In the genomic region with DNA sequence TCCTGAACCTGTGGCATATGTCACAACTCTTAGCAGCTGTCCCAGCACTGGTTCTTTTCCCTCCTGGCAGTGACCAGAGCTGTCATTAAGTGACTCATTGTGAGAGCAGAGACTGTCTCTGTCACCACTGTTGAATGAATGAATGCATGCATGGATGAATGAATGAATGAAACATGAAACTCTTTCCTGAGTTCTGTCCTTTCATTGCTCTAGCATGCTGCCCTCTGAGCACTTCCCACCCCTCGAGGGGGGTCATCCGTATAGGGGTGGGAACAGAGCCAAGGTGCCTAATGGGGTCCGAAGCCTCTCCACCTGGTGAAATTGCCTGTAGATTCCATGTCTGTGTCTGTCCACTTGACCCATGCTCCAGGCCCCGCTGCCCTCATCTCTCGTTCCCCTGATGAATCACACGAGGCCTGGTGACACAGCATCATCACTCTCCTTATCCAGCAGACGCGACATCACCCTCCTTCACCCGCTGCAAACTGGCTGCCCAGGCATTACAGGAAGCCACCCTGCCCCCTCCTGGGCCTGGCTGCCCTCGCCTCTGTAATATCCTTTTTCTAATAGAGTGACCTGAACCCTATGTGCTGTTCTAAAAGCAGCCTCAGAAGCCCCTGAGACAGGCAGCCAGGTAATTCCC, we compare ENCODE assay signal across 17 cellular contexts.
DNase-seq lines count a peak whose midpoint lies in the region; ATAC-seq and TF ChIP-seq lines count a peak whose summit lies in the region.
"Had no signal": no experiment of that assay in that cellular context is flagged by ENCODE, and none has a peak within 500 bp of the region (broad histone marks: within the 10 kb centered on the region; RNA-seq: fewer than 3 reads in every experiment).

No MANE protein-coding gene starts in this region.

- H3K27ac ChIP-seq in neural progenitor cell: no peak overlapping the region
- H3K27ac ChIP-seq: BLaER1 had no signal

- no peak overlapping the region for H3K9ac ChIP-seq in neural progenitor cell
- H3K9ac ChIP-seq: BLaER1 had no signal

- no peak overlapping the region for H2AFZ ChIP-seq in neural progenitor cell (replicated peaks)

- H3K36me3 Mint-ChIP-seq in neural progenitor cell: no peaks in the 10 kb centered on the region
- H3K36me3 Mint-ChIP-seq: activated naive CD8-positive, alpha-beta T cell had no signal

- H3K4me1 ChIP-seq in neural progenitor cell: peaks cover 12% of the 10 kb centered on the region
- H3K4me1 ChIP-seq: HAP-1 had no signal

- TF ChIP-seq CTCF in AG10803 (conservative IDR thresholded peaks at IDR 0.05; ENCODE audit: low read length) (no peak), neural progenitor cell (IDR thresholded peaks at IDR 0.05) (no peak)

- no peaks in the 10 kb centered on the region for H3K27me3 ChIP-seq in neural progenitor cell
- H3K27me3 ChIP-seq: BLaER1 had no signal

- no peaks in the 10 kb centered on the region for H3K9me3 Mint-ChIP-seq in neural progenitor cell

- H3F3A ChIP-seq in neural progenitor cell (ENCODE audit: low read depth): peaks cover under 1% of the 10 kb centered on the region

- no peak for ATAC-seq in GM18907 (IDR thresholded peaks at IDR 0.05; ENCODE audit: unreplicated experiment)

- no peak overlapping the region for H3K4me3 Mint-ChIP-seq in neural progenitor cell
- H3K4me3 Mint-ChIP-seq: activated naive CD8-positive, alpha-beta T cell had no signal

- H3K27me3 Mint-ChIP-seq in neural progenitor cell (ENCODE audit: insufficient read depth, low read depth): peaks cover 7% of the 10 kb centered on the region

- no peak overlapping the region for H3K4me2 ChIP-seq in neural progenitor cell

- H3K79me2 ChIP-seq in neural progenitor cell (ENCODE audit: low read depth): no peaks in the 10 kb centered on the region

- H3K27ac Mint-ChIP-seq in neural progenitor cell: no peak overlapping the region
- H3K27ac Mint-ChIP-seq: activated naive CD8-positive, alpha-beta T cell had no signal

- H3K4me1 Mint-ChIP-seq in neural progenitor cell: peaks cover 13% of the 10 kb centered on the region

- no peaks in the 10 kb centered on the region for H4K20me1 ChIP-seq in neural progenitor cell (ENCODE audit: low read depth)
- H4K20me1 ChIP-seq: BLaER1 had no signal

- no peaks in the 10 kb centered on the region for H3K9me3 ChIP-seq in neural progenitor cell (ENCODE audit: low read depth)
- H3K9me3 ChIP-seq: BLaER1, HAP-1 had no signal

- H3K36me3 ChIP-seq in neural progenitor cell: no peaks in the 10 kb centered on the region
- H3K36me3 ChIP-seq: BLaER1, HAP-1 had no signal

- peak; percentile 5 for DNase-seq in AG10803 (ENCODE audit: low read depth)
- peak; percentile 13 for DNase-seq in ELF-1 (ENCODE audit: low read depth, low spot score)
- DNase-seq in RKO (ENCODE audit: low spot score): peak; percentile 24
- peak; percentile 40 for DNase-seq in iPS-NIHi7 (ENCODE audit: extremely low spot score)
- no peak for DNase-seq in activated naive CD4-positive, alpha-beta T cell treated with anti-CD3 and anti-CD28 coated beads, Interleukin-2, amount 50 U/mL, for 16 hours
- DNase-seq in AML-193 (lab: John Stamatoyannopoulos, UW): no peak
- DNase-seq in neural progenitor cell (ENCODE audit: low spot score): no peak
- DNase-seq: dermis blood vessel endothelial cell, foreskin melanocyte, IMR-90, NCI-H146, occipital lobe, T1000 had no signal

- no peak overlapping the region for H3K4me3 ChIP-seq in AG10803 (ENCODE audit: low read length)
- H3K4me3 ChIP-seq in neural progenitor cell: no peak overlapping the region
- H3K4me3 ChIP-seq: BLaER1, HAP-1 had no signal

Comparison
In these comparisons a context has a peak if more than half of its experiments do, and no peak if none do; other contexts are left out.
1. DNase-seq: peak in AG10803 (single experiment), ELF-1 (single experiment), RKO (single experiment) and iPS-NIHi7 (single experiment); none in activated naive CD4-positive, alpha-beta T cell treated with anti-CD3 and anti-CD28 coated beads, Interleukin-2, amount 50 U/mL, for 16 hours (single experiment), AML-193 (0 of 2) and neural progenitor cell (single experiment).